9 cellular contexts compared by ENCODE assay signal in genomic region chr3:81823882-81824395, GRCh38.
DNase-seq lines count a peak whose midpoint lies in the region; ATAC-seq and TF ChIP-seq lines count a peak whose summit lies in the region.
"Had no signal": no experiment of that assay in that cellular context is flagged by ENCODE, and none has a peak within 500 bp of the region (broad histone marks: within the 10 kb centered on the region; RNA-seq: fewer than 3 reads in every experiment).

No MANE protein-coding gene starts in this region.

- H3K27me3 ChIP-seq in NT2/D1 (ENCODE audit: insufficient read depth, insufficient read length) = no peaks in the 10 kb centered on the region
- H3K27me3 ChIP-seq in suprapubic skin = no peaks in the 10 kb centered on the region
- H3K27me3 ChIP-seq: upper lobe of left lung had no signal

- TF ChIP-seq CTCF in suprapubic skin (IDR thresholded peaks at IDR 0.05) = no peak

- H3K27ac ChIP-seq in suprapubic skin = no peak overlapping the region

- H3K9me3 ChIP-seq in NT2/D1 (ENCODE audit: insufficient read depth, low read length) (no peaks in the 10 kb centered on the region), suprapubic skin (no peaks in the 10 kb centered on the region)
- H3K9me3 ChIP-seq: upper lobe of left lung had no signal

- WGBS in suprapubic skin = 15% methylated on average over 2 of the region's 2 CpGs

- no peak for TF ChIP-seq EP300 in suprapubic skin (IDR thresholded peaks at IDR 0.05)

- no peak overlapping the region for H3K9ac ChIP-seq in NT2/D1 (ENCODE audit: insufficient read length, low read depth)

- no peaks in the 10 kb centered on the region for H3K4me1 ChIP-seq in NT2/D1 (ENCODE audit: insufficient read depth, insufficient read length)
- no peaks in the 10 kb centered on the region for H3K4me1 ChIP-seq in suprapubic skin

- DNase-seq in NCI-H510A treated with DMSO at 0.1 percent for 48 hours (lab: John Stamatoyannopoulos, UW) = peak; percentile 37
- no peak for DNase-seq in NCI-H510A (lab: John Stamatoyannopoulos, UW)
- peak; percentile 22 for DNase-seq in NT2/D1 (ENCODE audit: low read depth, low spot score)
- peak; percentile 77 for DNase-seq in medulla oblongata (ENCODE audit: extremely low spot score)
- DNase-seq in suprapubic skin (ENCODE audit: low spot score in 2 of 2) = no peak
- no peak for DNase-seq in amygdala (lab: John Stamatoyannopoulos, UW)
- no peak for DNase-seq in A172 (ENCODE audit: low spot score)
- DNase-seq: upper lobe of left lung had no signal

- no peak for TF ChIP-seq POLR2A in suprapubic skin (IDR thresholded peaks at IDR 0.05)

- ATAC-seq in HG03159 (IDR thresholded peaks at IDR 0.05; ENCODE audit: unreplicated experiment) = peak; percentile 95

- no peaks in the 10 kb centered on the region for H3K36me3 ChIP-seq in NT2/D1 (ENCODE audit: insufficient read depth, insufficient read length, low read length)
- no peaks in the 10 kb centered on the region for H3K36me3 ChIP-seq in suprapubic skin
- H3K36me3 ChIP-seq: upper lobe of left lung had no signal

- H3K4me3 ChIP-seq in NT2/D1 (ENCODE audit: insufficient read length, low read depth) (no peak overlapping the region), suprapubic skin (no peak overlapping the region)
- H3K4me3 ChIP-seq: upper lobe of left lung had no signal

Comparison
In these comparisons a context has a peak if more than half of its experiments do, and no peak if none do; other contexts are left out.
1. DNase-seq: peak in NCI-H510A treated with DMSO at 0.1 percent for 48 hours (single experiment), NT2/D1 (single experiment) and medulla oblongata (single experiment); none in NCI-H510A (single experiment), suprapubic skin (0 of 2), amygdala (0 of 56) and A172 (single experiment).